14 cellular contexts compared by ENCODE assay signal in genomic region chr2:61436092-61436491, GRCh38. TPM values are rescaled to one million over a fixed set of nuclear protein-coding genes. Genes with fewer than 3 reads are reported as not detected.
DNase-seq lines count a peak whose midpoint lies in the region; ATAC-seq, FAIRE-seq and TF ChIP-seq lines count a peak whose summit lies in the region.
"Had no signal": no experiment of that assay in that cellular context is flagged by ENCODE, and none has a peak within 500 bp of the region (broad histone marks: within the 10 kb centered on the region; RNA-seq: fewer than 3 reads in every experiment).

No MANE protein-coding gene starts in this region.

- peaks cover 13 to 74% (median 46%) of the 10 kb centered on the region in 11 experiments; a peak in 19 of 22 replicates for H3K36me3 ChIP-seq in BLaER1 treated with 17β-estradiol and CSF1 and Interleukin-3, amounts not matched to agents 10 nM and 100 nM
- H3K36me3 ChIP-seq: cardiac muscle cell had no signal

- no peak for DNase-seq in GM18507 (ENCODE audit: extremely low spot score, insufficient read length, low read depth)
- DNase-seq in cardiac fibroblast (ENCODE audit: low read depth in 2 of 2) = peak; percentile 9 to 43
- peak; percentile 11 for DNase-seq in myocyte (ENCODE audit: low read depth)
- no peak for DNase-seq in NCI-H1105 treated with DMSO at 0.1 percent for 48 hours (lab: John Stamatoyannopoulos, UW)
- no peak for DNase-seq in EL
- DNase-seq in GM19239 (ENCODE audit: insufficient read length, low spot score) = no peak
- DNase-seq: CD4-positive, CD25-positive, alpha-beta regulatory T cell; erythroblast; midbrain; NCI-H1694; NCI-H774 had no signal

- H3K27me3 ChIP-seq in BLaER1 treated with 17β-estradiol and CSF1 and Interleukin-3, amounts not matched to agents 10 nM and 100 nM = no peaks in the 10 kb centered on the region
- H3K27me3 ChIP-seq: cardiac muscle cell had no signal

- peaks cover 10 to 72% (median 34%) of the 10 kb centered on the region in 10 experiments; a peak in 19 of 20 replicates for H3K4me1 ChIP-seq in BLaER1 treated with 17β-estradiol and CSF1 and Interleukin-3, amounts not matched to agents 10 nM and 100 nM

- no peak for ATAC-seq in HG02798 (IDR thresholded peaks at IDR 0.05; ENCODE audit: poor library complexity, unreplicated experiment)

- no peak overlapping the region for H3K4me3 ChIP-seq in BLaER1 treated with 17β-estradiol and CSF1 and Interleukin-3, amounts not matched to agents 10 nM and 100 nM
- no peak overlapping the region for H3K4me3 ChIP-seq in cardiac fibroblast (replicated peaks in 1 of 2; ENCODE audit: low read depth in 2 of 2, low read length in 2 of 2)
- H3K4me3 ChIP-seq: cardiac muscle cell had no signal

- FAIRE-seq in GM18507 (lab: Jason Lieb, UNC) (peak; percentile 12), GM19239 (lab: Jason Lieb, UNC) (no peak)

- peaks cover 5 to 66% (median 49%) of the 10 kb centered on the region in 11 experiments; a peak in 21 of 22 replicates for H3K9me3 ChIP-seq in BLaER1 treated with 17β-estradiol and CSF1 and Interleukin-3, amounts not matched to agents 10 nM and 100 nM (replicated peaks in 1 of 11)

- no peak overlapping the region for H3K9ac ChIP-seq in BLaER1 treated with 17β-estradiol and CSF1 and Interleukin-3, amounts not matched to agents 10 nM and 100 nM

- peak overlapping the region in 7 of 11 experiments; percentile 16 to 61 (median 27); a peak in 12 of 22 replicates for H3K4me2 ChIP-seq in BLaER1 treated with 17β-estradiol and CSF1 and Interleukin-3, amounts not matched to agents 10 nM and 100 nM

- TF ChIP-seq CTCF in cardiac fibroblast (IDR thresholded peaks at IDR 0.05; ENCODE audit: low read depth, low read length) = no peak

- H4K20me1 ChIP-seq in BLaER1 treated with 17β-estradiol and CSF1 and Interleukin-3, amounts not matched to agents 10 nM and 100 nM = peaks cover 75 to 100% (median 96%) of the 10 kb centered on the region in 11 experiments

- H3K27ac ChIP-seq in BLaER1 treated with 17β-estradiol and CSF1 and Interleukin-3, amounts not matched to agents 10 nM and 100 nM = peak overlapping the region in 2 of 11 experiments; percentile 8 to 33; a peak in 4 of 22 replicates
- H3K27ac ChIP-seq: cardiac muscle cell had no signal

RNA-seq across cellular contexts. Expression of gene USP34, which starts 34.8 kb away (rescaled TPM):
- 76.3 and 107 TPM in 2 replicates for total RNA-seq in myocyte
- 26.2 TPM for polyA plus RNA-seq in myocyte (2012)

Comparison
In these comparisons a context has a peak if more than half of its experiments do, and no peak if none do; other contexts are left out.
1. DNase-seq: peak in cardiac fibroblast (2 of 2) and myocyte (single experiment); none in GM18507 (single experiment), NCI-H1105 treated with DMSO at 0.1 percent for 48 hours (single experiment), EL (single experiment) and GM19239 (single experiment).